17 cellular contexts compared by ENCODE assay signal in genomic region chr15:22918056-22918455, GRCh38.
DNase-seq lines count a peak whose midpoint lies in the region; ATAC-seq and TF ChIP-seq lines count a peak whose summit lies in the region.
"Had no signal": no experiment of that assay in that cellular context is flagged by ENCODE, and none has a peak within 500 bp of the region (broad histone marks: within the 10 kb centered on the region; RNA-seq: fewer than 3 reads in every experiment).

No MANE protein-coding gene starts in this region.

- no peaks in the 10 kb centered on the region for H3K9me3 Mint-ChIP-seq in activated naive CD4-positive, alpha-beta T cell treated with anti-CD3 and anti-CD28 coated beads, Interleukin-2, amount 50 U/mL, for 72 hours
- H3K9me3 Mint-ChIP-seq: CD4-positive, CD25-positive, alpha-beta regulatory T cell; dendritic cell treated with granulocyte-macrophage colony-stimulating factor and Interleukin-4, amounts not matched to agents 40 ng/mL and 50 ng/mL, for 4 days; natural killer cell; stimulated activated naive CD8-positive, alpha-beta T cell treated with anti-CD3 and anti-CD28 coated beads, Interleukin-15, amount 100 ng/mL, for 72 hours; WTC11 had no signal

- POLR2A ChIA-PET in PC-3 (lab: Charles Lee; ENCODE audit: unreplicated experiment) = no interaction called here

- H4K20me1 ChIP-seq in PC-3 (ENCODE audit: low read length) (no peaks in the 10 kb centered on the region), hepatocyte (ENCODE audit: insufficient read depth, poor library complexity, severe bottlenecking) (no peaks in the 10 kb centered on the region)

- H3F3A ChIP-seq in PC-3 (ENCODE audit: low read length, unreplicated experiment) = no peaks in the 10 kb centered on the region

- WGBS in hepatocyte (ENCODE audit: low lambda C conversion rate, missing lambda C conversion rate) = 91% methylated on average over 9 of the region's 9 CpGs

- no peaks in the 10 kb centered on the region for H3K9me3 ChIP-seq in PC-3 (ENCODE audit: low read length)
- no peaks in the 10 kb centered on the region for H3K9me3 ChIP-seq in hepatocyte (ENCODE audit: low read depth)

- no TSS peak for BruUV-seq in PC-3 (replicated peaks; lab: Mats Ljungman, UMichigan)

- H3K27ac ChIP-seq in PC-3 (ENCODE audit: low read length) = no peak overlapping the region
- no peak overlapping the region for H3K27ac ChIP-seq in hepatocyte

- H3K36me3 Mint-ChIP-seq in activated naive CD4-positive, alpha-beta T cell treated with anti-CD3 and anti-CD28 coated beads, Interleukin-2, amount 50 U/mL, for 72 hours = peaks cover 0 to 5% of the 10 kb centered on the region in 2 donors
- H3K36me3 Mint-ChIP-seq: activated naive CD8-positive, alpha-beta T cell; CD4-positive, CD25-positive, alpha-beta regulatory T cell; natural killer cell had no signal

- H2AFZ ChIP-seq in PC-3 (ENCODE audit: low read length) (no peak overlapping the region), hepatocyte (no peak overlapping the region)

- no peak overlapping the region for H3K4me3 ChIP-seq in PC-3 (ENCODE audit: low read length)
- no peak overlapping the region for H3K4me3 ChIP-seq in hepatocyte

- H3K79me2 ChIP-seq in PC-3 (ENCODE audit: low read length) = no peaks in the 10 kb centered on the region
- no peaks in the 10 kb centered on the region for H3K79me2 ChIP-seq in hepatocyte

- CTCF ChIA-PET in PC-3 (lab: Charles Lee) = interaction anchor here (0.6 kb wide), 1 partner anchor 252 kb away, joined by 3 read pairs; no protein-coding TSS in a partner anchor

- DNase-seq in EL = peak; percentile 78
- peak; percentile 84 for DNase-seq in PC-3
- DNase-seq in dermis blood vessel endothelial cell = peak; percentile 17
- peak; percentile 84 for DNase-seq in myocyte (ENCODE audit: low read depth)
- DNase-seq in hepatocyte (ENCODE audit: low spot score) = no peak
- DNase-seq in GDM1 (lab: John Stamatoyannopoulos, UW) = no peak
- no peak for DNase-seq in activated naive CD4-positive, alpha-beta T cell treated with anti-CD3 and anti-CD28 coated beads, Interleukin-2, amount 50 U/mL, for 72 hours (ENCODE audit: low spot score in 2 of 2)
- DNase-seq: CD4-positive, CD25-positive, alpha-beta regulatory T cell; Karpas-422; left cardiac atrium; natural killer cell; NCI-H2107; stimulated activated naive CD8-positive, alpha-beta T cell treated with anti-CD3 and anti-CD28 coated beads, Interleukin-15, amount 100 ng/mL, for 72 hours had no signal

- H3K4me1 ChIP-seq in PC-3 (ENCODE audit: insufficient read depth, low read length) (peaks cover 17% of the 10 kb centered on the region), hepatocyte (ENCODE audit: insufficient read depth) (no peaks in the 10 kb centered on the region)

- H3K9ac ChIP-seq in PC-3 (ENCODE audit: low read length) = no peak overlapping the region

- H3K4me2 ChIP-seq in PC-3 (ENCODE audit: low read length) = no peak overlapping the region
- no peak overlapping the region for H3K4me2 ChIP-seq in hepatocyte

- ATAC-seq in PC-3 (peak; percentile 98), HG02678 (IDR thresholded peaks at IDR 0.05; ENCODE audit: unreplicated experiment) (no peak)
- ATAC-seq in activated naive CD4-positive, alpha-beta T cell treated with anti-CD3 and anti-CD28 coated beads, Interleukin-2, amount 50 U/mL, for 72 hours = no peak
- ATAC-seq: left cardiac atrium; natural killer cell; stimulated activated naive CD8-positive, alpha-beta T cell treated with anti-CD3 and anti-CD28 coated beads, Interleukin-15, amount 100 ng/mL, for 72 hours; WTC11 had no signal

- H3K9me2 ChIP-seq in PC-3 (replicated peaks; ENCODE audit: low read length) = no peaks in the 10 kb centered on the region
- H3K9me2 ChIP-seq in hepatocyte (replicated peaks; ENCODE audit: insufficient read depth) = no peaks in the 10 kb centered on the region

- H3K36me3 ChIP-seq in PC-3 (ENCODE audit: low read depth, low read length) = peaks cover 6% of the 10 kb centered on the region
- H3K36me3 ChIP-seq in hepatocyte (replicated peaks; ENCODE audit: insufficient read depth, low read depth) = no peaks in the 10 kb centered on the region

- intact Hi-C loops in PC-3 (cut with micrococcal nuclease) = no loop called here

- H3K27me3 ChIP-seq in PC-3 (ENCODE audit: low read length) = no peaks in the 10 kb centered on the region
- no peaks in the 10 kb centered on the region for H3K27me3 ChIP-seq in hepatocyte

- H3K27ac Mint-ChIP-seq in activated naive CD4-positive, alpha-beta T cell treated with anti-CD3 and anti-CD28 coated beads, Interleukin-2, amount 50 U/mL, for 72 hours = no peak overlapping the region
- H3K27ac Mint-ChIP-seq: activated naive CD8-positive, alpha-beta T cell; CD4-positive, CD25-positive, alpha-beta regulatory T cell; dendritic cell treated with granulocyte-macrophage colony-stimulating factor and Interleukin-4, amounts not matched to agents 40 ng/mL and 50 ng/mL, for 4 days; natural killer cell had no signal

- TF ChIP-seq CTCF in PC-3 (conservative IDR thresholded peaks at IDR 0.05; ENCODE audit: low read depth, low read length) (no peak), hepatocyte (IDR thresholded peaks at IDR 0.05; ENCODE audit: poor library complexity) (no peak)

Comparison
In these comparisons a context has a peak if more than half of its experiments do, and no peak if none do; other contexts are left out.
1. DNase-seq: peak in EL (single experiment), PC-3 (single experiment), dermis blood vessel endothelial cell (single experiment) and myocyte (single experiment); none in hepatocyte (single experiment), GDM1 (single experiment) and activated naive CD4-positive, alpha-beta T cell treated with anti-CD3 and anti-CD28 coated beads, Interleukin-2, amount 50 U/mL, for 72 hours (0 of 2).